16 cellular contexts compared by ENCODE assay signal in genomic region chr10:71783917-71784678, GRCh38. TPM values are rescaled to one million over a fixed set of nuclear protein-coding genes. Genes with fewer than 3 reads are reported as not detected.
A peak's percentile ranks its signal among the peaks of the same experiment; 100 is the strongest.
DNase-seq lines count a peak whose midpoint lies in the region; ATAC-seq, FAIRE-seq and TF ChIP-seq lines count a peak whose summit lies in the region.
"Had no signal": no experiment of that assay in that cellular context is flagged by ENCODE, and none has a peak within 500 bp of the region (broad histone marks: within the 10 kb centered on the region; RNA-seq: fewer than 3 reads in every experiment).

No MANE protein-coding gene starts in this region.

- peaks cover 36% of the 10 kb centered on the region for H3K4me1 Mint-ChIP-seq in activated CD8-positive, alpha-beta T cell treated with anti-CD3 and anti-CD28 coated beads, Interleukin-2, amount 10 ng/mL, durations not matched to agents 7 days and 5 days (ENCODE audit: low read depth)
- H3K4me1 Mint-ChIP-seq in activated CD8-positive, alpha-beta T cell treated with anti-CD3 and anti-CD28 coated beads for 36 hours (ENCODE audit: low read depth) = peaks cover 12% of the 10 kb centered on the region

- peak overlapping the region; percentile 33 for H3K27ac Mint-ChIP-seq in activated CD8-positive, alpha-beta T cell treated with anti-CD3 and anti-CD28 coated beads, Interleukin-2, amount 10 ng/mL, durations not matched to agents 7 days and 5 days
- H3K27ac Mint-ChIP-seq in activated CD8-positive, alpha-beta T cell treated with anti-CD3 and anti-CD28 coated beads for 36 hours = no peak overlapping the region
- H3K27ac Mint-ChIP-seq: CD4-positive, alpha-beta T cell; GM23338 had no signal

- no peak for ATAC-seq in activated CD8-positive, alpha-beta T cell treated with anti-CD3 and anti-CD28 coated beads, Interleukin-2, amount 10 ng/mL, durations not matched to agents 7 days and 5 days
- no peak for ATAC-seq in activated CD8-positive, alpha-beta T cell treated with anti-CD3 and anti-CD28 coated beads for 36 hours
- no peak for ATAC-seq in HG03442 (IDR thresholded peaks at IDR 0.05; ENCODE audit: unreplicated experiment)

- peaks cover 4% of the 10 kb centered on the region for H3K27me3 Mint-ChIP-seq in activated CD8-positive, alpha-beta T cell treated with anti-CD3 and anti-CD28 coated beads, Interleukin-2, amount 10 ng/mL, durations not matched to agents 7 days and 5 days (ENCODE audit: low read depth)
- H3K27me3 Mint-ChIP-seq in activated CD8-positive, alpha-beta T cell treated with anti-CD3 and anti-CD28 coated beads for 36 hours = no peaks in the 10 kb centered on the region
- H3K27me3 Mint-ChIP-seq: CD4-positive, alpha-beta T cell had no signal

- no peaks in the 10 kb centered on the region for H3K9me3 Mint-ChIP-seq in activated CD8-positive, alpha-beta T cell treated with anti-CD3 and anti-CD28 coated beads, Interleukin-2, amount 10 ng/mL, durations not matched to agents 7 days and 5 days (ENCODE audit: insufficient read depth)
- no peaks in the 10 kb centered on the region for H3K9me3 Mint-ChIP-seq in activated CD8-positive, alpha-beta T cell treated with anti-CD3 and anti-CD28 coated beads for 36 hours
- H3K9me3 Mint-ChIP-seq: CD4-positive, alpha-beta T cell; GM23338; H9 had no signal

- CTCF ChIA-PET in activated CD8-positive, alpha-beta T cell treated with anti-CD3 and anti-CD28 coated beads, Interleukin-2, amount 10 ng/mL, durations not matched to agents 7 days and 5 days (lab: Charles Lee) = interaction anchor here (0.6 kb wide), 1 partner anchor 81 kb away, joined by 3 read pairs; no protein-coding TSS in a partner anchor
- CTCF ChIA-PET in activated CD8-positive, alpha-beta T cell treated with anti-CD3 and anti-CD28 coated beads for 36 hours (lab: Charles Lee) = interaction anchor here (1.0 to 2.6 kb wide), 2 partner anchors 10 to 30 kb away, joined by 4 to 11 read pairs; partner anchors contain the start of gene VSIR

- H3K27me3 ChIP-seq in BLaER1 (no peaks in the 10 kb centered on the region), osteoblast (ENCODE audit: insufficient read depth, low read length) (peaks cover 3% of the 10 kb centered on the region)

- DNase-seq in activated CD8-positive, alpha-beta T cell treated with anti-CD3 and anti-CD28 coated beads, Interleukin-2, amount 10 ng/mL, durations not matched to agents 7 days and 5 days = no peak
- DNase-seq in activated CD8-positive, alpha-beta T cell treated with anti-CD3 and anti-CD28 coated beads for 36 hours = no peak
- DNase-seq in kidney (peak; percentile 62), osteoblast (ENCODE audit: insufficient read length, low spot score, missing footprints) (peak; percentile 31), NCI-H187 (lab: John Stamatoyannopoulos, UW) (no peak), G401 (ENCODE audit: low spot score) (no peak)
- DNase-seq: CD4-positive, alpha-beta T cell; DMS79; H9 had no signal

- H4K20me1 ChIP-seq in BLaER1 = no peaks in the 10 kb centered on the region
- H4K20me1 ChIP-seq in osteoblast (ENCODE audit: insufficient read depth, low read length) = no peaks in the 10 kb centered on the region

- no peak overlapping the region for H2AFZ ChIP-seq in osteoblast (ENCODE audit: low read length)

- TF ChIP-seq CTCF in activated CD8-positive, alpha-beta T cell treated with anti-CD3 and anti-CD28 coated beads for 36 hours (IDR thresholded peaks at IDR 0.05) = no peak
- TF ChIP-seq CTCF in kidney (IDR thresholded peaks at IDR 0.05; ENCODE audit: borderline replicate concordance, extremely low read depth, insufficient read depth) = no peak
- TF ChIP-seq CTCF in osteoblast (IDR thresholded peaks at IDR 0.05; ENCODE audit: extremely low read depth, low read depth, low read length) = no peak

- H3K4me2 ChIP-seq in BLaER1 (peak overlapping the region; percentile 28), osteoblast (ENCODE audit: insufficient read depth, low read length) (no peak overlapping the region)
- H3K4me2 ChIP-seq: GM23338 had no signal

- in situ Hi-C loops in G401 (cut with HindIII; ENCODE audit: low sequenced_read_pairs) = no loop called here

- H3K9me3 ChIP-seq in BLaER1 (no peaks in the 10 kb centered on the region), kidney (ENCODE audit: control insufficient read depth in 1 of 2, low read length in 2 of 2) (no peaks in the 10 kb centered on the region), osteoblast (ENCODE audit: low read depth, low read length) (no peaks in the 10 kb centered on the region)

- H3K9ac ChIP-seq in BLaER1 = no peak overlapping the region
- no peak overlapping the region for H3K9ac ChIP-seq in kidney (ENCODE audit: low read length in 2 of 2)

- H3K4me3 ChIP-seq in BLaER1 = no peak overlapping the region
- H3K4me3 ChIP-seq in kidney (ENCODE audit: low read length in 2 of 2) = no peak overlapping the region
- H3K4me3 ChIP-seq in osteoblast (ENCODE audit: insufficient read depth, low read length) = no peak overlapping the region
- H3K4me3 ChIP-seq: GM23338 had no signal

- H3K36me3 ChIP-seq in BLaER1 = no peaks in the 10 kb centered on the region
- H3K36me3 ChIP-seq in kidney (ENCODE audit: control insufficient read depth in 1 of 2, insufficient read depth in 2 of 2, low read length in 2 of 2) = no peaks in the 10 kb centered on the region
- no peaks in the 10 kb centered on the region for H3K36me3 ChIP-seq in osteoblast (ENCODE audit: insufficient read depth, low read length)

- no peak for FAIRE-seq in kidney (lab: Jason Lieb, UNC)
- FAIRE-seq: G401.6, GM12892 had no signal

- POLR2A ChIA-PET in activated CD8-positive, alpha-beta T cell treated with anti-CD3 and anti-CD28 coated beads, Interleukin-2, amount 10 ng/mL, durations not matched to agents 7 days and 5 days (lab: Charles Lee) = no interaction called here
- POLR2A ChIA-PET in activated CD8-positive, alpha-beta T cell treated with anti-CD3 and anti-CD28 coated beads for 36 hours (lab: Charles Lee) = no interaction called here

- H3K36me3 Mint-ChIP-seq in activated CD8-positive, alpha-beta T cell treated with anti-CD3 and anti-CD28 coated beads, Interleukin-2, amount 10 ng/mL, durations not matched to agents 7 days and 5 days (ENCODE audit: low read depth) = peaks cover 4% of the 10 kb centered on the region
- no peaks in the 10 kb centered on the region for H3K36me3 Mint-ChIP-seq in activated CD8-positive, alpha-beta T cell treated with anti-CD3 and anti-CD28 coated beads for 36 hours (ENCODE audit: low read depth)

- H3K4me3 Mint-ChIP-seq in activated CD8-positive, alpha-beta T cell treated with anti-CD3 and anti-CD28 coated beads, Interleukin-2, amount 10 ng/mL, durations not matched to agents 7 days and 5 days = no peak overlapping the region
- H3K4me3 Mint-ChIP-seq in activated CD8-positive, alpha-beta T cell treated with anti-CD3 and anti-CD28 coated beads for 36 hours = no peak overlapping the region
- H3K4me3 Mint-ChIP-seq: CD4-positive, alpha-beta T cell; GM23338; H9 had no signal

- intact Hi-C loops in activated CD8-positive, alpha-beta T cell treated with anti-CD3 and anti-CD28 coated beads for 36 hours (cut with micrococcal nuclease) = no loop called here
- intact Hi-C loops in kidney (cut with DNase I) = no loop called here

- no peaks in the 10 kb centered on the region for H3K79me2 ChIP-seq in osteoblast (ENCODE audit: insufficient read depth, low read length)

- H3K4me1 ChIP-seq in BLaER1 (peaks cover 23% of the 10 kb centered on the region), kidney (ENCODE audit: control insufficient read depth in 1 of 2, insufficient read depth in 1 of 2, low read depth in 1 of 2, low read length in 2 of 2) (no peaks in the 10 kb centered on the region), osteoblast (ENCODE audit: insufficient read depth, low read length) (no peaks in the 10 kb centered on the region)

- H3K27ac ChIP-seq in BLaER1 (no peak overlapping the region), kidney (ENCODE audit: low read depth in 2 of 2, low read length in 2 of 2) (no peak overlapping the region), osteoblast (ENCODE audit: low read depth, low read length) (no peak overlapping the region)
- H3K27ac ChIP-seq: 22Rv1 had no signal

RNA-seq across cellular contexts. Expression of gene VSIR, which starts 10.8 kb away (rescaled TPM):
- 100 to 1,000 TPM; 127 to 133 TPM for total RNA-seq in activated CD8-positive, alpha-beta T cell treated with anti-CD3 and anti-CD28 coated beads, Interleukin-2, amount 10 ng/mL, durations not matched to agents 7 days and 5 days
- 10 to 100 TPM; 59.6 to 61.0 TPM for total RNA-seq in activated CD8-positive, alpha-beta T cell treated with anti-CD3 and anti-CD28 coated beads for 36 hours
- 66.6 TPM for total RNA-seq in kidney
- 32.1 TPM for polyA plus RNA-seq in kidney (ENCODE audit: insufficient read depth, low read depth, low replicate concordance)
- 69.5 and 75.3 TPM in 2 replicates for total RNA-seq in osteoblast
- total RNA-seq in G401 (2014; rRNA removed; shearing (Covaris generic)) = 1.2 and 1.5 TPM in 2 replicates
- total RNA-seq: A673 had no signal

Comparison
In these comparisons a context has a peak if more than half of its experiments do, and no peak if none do; other contexts are left out.
1. DNase-seq: peak in kidney (single experiment) and osteoblast (single experiment); none in activated CD8-positive, alpha-beta T cell treated with anti-CD3 and anti-CD28 coated beads, Interleukin-2, amount 10 ng/mL, durations not matched to agents 7 days and 5 days (single experiment), activated CD8-positive, alpha-beta T cell treated with anti-CD3 and anti-CD28 coated beads for 36 hours (single experiment), NCI-H187 (0 of 2) and G401 (single experiment).
2. RNA of gene VSIR, which starts 10.8 kb away (total RNA-seq): 127 to 133 TPM in activated CD8-positive, alpha-beta T cell treated with anti-CD3 and anti-CD28 coated beads, Interleukin-2, amount 10 ng/mL, durations not matched to agents 7 days and 5 days, 69.5 to 75.3 TPM in osteoblast, 66.6 TPM in kidney (single experiment) and 59.6 to 61.0 TPM in activated CD8-positive, alpha-beta T cell treated with anti-CD3 and anti-CD28 coated beads for 36 hours; 1.2 to 1.5 TPM in G401; every median in the first group is over 10 times any median in the second.